Comparison of ENCODE assay signal across 8 cellular contexts in the genomic region with DNA sequence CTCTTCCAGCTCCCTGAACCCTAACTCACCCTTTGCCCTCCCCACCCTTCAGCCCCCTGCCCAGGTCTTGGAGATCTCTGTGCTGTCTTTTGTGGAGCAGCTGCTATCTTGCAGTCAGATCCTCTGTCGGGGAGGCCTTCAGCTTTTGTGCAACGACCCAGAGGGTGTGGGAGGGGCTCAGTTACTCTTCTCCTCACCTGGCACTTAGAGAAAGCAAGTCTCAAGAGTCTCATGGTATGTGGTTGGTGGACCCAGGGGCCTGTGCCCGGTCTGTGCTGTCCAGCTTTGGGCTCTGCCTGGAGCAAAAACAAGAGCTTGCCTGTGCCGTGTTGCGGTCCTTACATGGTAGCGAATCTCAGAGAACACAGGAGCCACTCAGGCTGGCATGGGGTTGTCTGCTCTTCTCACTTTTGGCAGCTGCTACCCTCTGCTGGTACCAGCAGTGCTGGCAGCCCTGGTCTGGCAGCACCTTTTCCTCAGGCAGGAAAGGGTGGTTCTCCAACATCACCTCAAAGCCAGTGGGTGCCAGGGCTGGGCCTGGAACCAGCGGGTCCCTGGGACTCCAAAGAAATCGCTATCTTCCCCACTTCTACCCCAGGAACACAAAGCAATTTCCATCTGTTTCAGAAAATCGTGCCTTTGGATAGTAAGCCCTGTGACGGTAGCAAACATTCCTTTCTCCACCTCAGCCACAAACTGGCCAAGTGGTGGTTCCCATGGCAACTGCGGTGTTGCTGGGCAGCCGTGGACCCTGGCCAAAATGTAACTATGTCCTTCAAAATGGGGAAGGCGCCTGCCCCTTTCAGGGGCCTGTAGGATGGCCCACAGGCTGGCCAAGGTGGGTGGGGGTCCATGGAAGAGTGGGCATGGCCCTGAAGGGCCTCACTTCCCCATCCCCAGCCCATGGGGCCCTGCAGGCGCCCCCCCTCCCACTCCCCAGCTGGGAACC.
A peak's percentile ranks its signal among the peaks of the same experiment; 100 is the strongest.
DNase-seq lines count a peak whose midpoint lies in the region; ATAC-seq and TF ChIP-seq lines count a peak whose summit lies in the region.

No MANE protein-coding gene starts in this region.

- peaks cover 14% of the 10 kb centered on the region for H3K27me3 Mint-ChIP-seq in activated T-helper 1 cell treated with anti-CD3 and anti-CD28 coated beads, Interleukin-12 subunit alpha, Interleukin-12 subunit beta, Interleukin-2, Interleukin-4 antibody, amounts not matched to agents 30 ng/mL and 10 ng/mL and 1 ng/mL, durations not matched to agents 14 hours and 24 hours and 36 hours (ENCODE audit: insufficient read depth)
- no peaks in the 10 kb centered on the region for H3K27me3 Mint-ChIP-seq in activated B cell treated with CpG ODN at 0.5 μM for 24 hours
- H3K27me3 Mint-ChIP-seq in nephron (ENCODE audit: low read depth): no peaks in the 10 kb centered on the region

- CTCF ChIA-PET in activated B cell treated with CpG ODN at 0.5 μM for 24 hours (lab: Charles Lee): interaction anchor here (1.1 to 1.2 kb wide), 2 partner anchors 10 to 77 kb away, joined by 3 to 4 read pairs; no protein-coding TSS in a partner anchor

- H3K36me3 Mint-ChIP-seq in activated T-helper 1 cell treated with anti-CD3 and anti-CD28 coated beads, Interleukin-12 subunit alpha, Interleukin-12 subunit beta, Interleukin-2, Interleukin-4 antibody, amounts not matched to agents 30 ng/mL and 10 ng/mL and 1 ng/mL, durations not matched to agents 14 hours and 24 hours and 36 hours (ENCODE audit: low read depth): no peaks in the 10 kb centered on the region
- H3K36me3 Mint-ChIP-seq in activated B cell treated with CpG ODN at 0.5 μM for 24 hours (ENCODE audit: low read depth): peaks cover 12% of the 10 kb centered on the region
- H3K36me3 Mint-ChIP-seq in nephron (ENCODE audit: low read depth): no peaks in the 10 kb centered on the region

- H3K9me3 Mint-ChIP-seq in activated T-helper 1 cell treated with anti-CD3 and anti-CD28 coated beads, Interleukin-12 subunit alpha, Interleukin-12 subunit beta, Interleukin-2, Interleukin-4 antibody, amounts not matched to agents 30 ng/mL and 10 ng/mL and 1 ng/mL, durations not matched to agents 14 hours and 24 hours and 36 hours: no peaks in the 10 kb centered on the region
- peaks cover 4% of the 10 kb centered on the region for H3K9me3 Mint-ChIP-seq in activated B cell treated with CpG ODN at 0.5 μM for 24 hours
- peaks cover 10% of the 10 kb centered on the region for H3K9me3 Mint-ChIP-seq in nephron

- intact Hi-C loops in activated T-helper 1 cell treated with anti-CD3 and anti-CD28 coated beads, Interleukin-12 subunit alpha, Interleukin-12 subunit beta, Interleukin-2, Interleukin-4 antibody, amounts not matched to agents 30 ng/mL and 10 ng/mL and 1 ng/mL, durations not matched to agents 14 hours and 24 hours and 36 hours (cut with micrococcal nuclease): no loop called here
- intact Hi-C loops in activated B cell treated with CpG ODN at 0.5 μM for 24 hours (cut with micrococcal nuclease): loop anchor here (5.0 kb wide), 1 partner anchor 466 kb away; no protein-coding TSS in a partner anchor

- ATAC-seq in activated B cell treated with CpG ODN at 0.5 μM for 24 hours (ENCODE audit: low read depth) (peak; percentile 61), HG03442 (IDR thresholded peaks at IDR 0.05; ENCODE audit: unreplicated experiment) (no peak)

- no peak overlapping the region for H3K4me3 Mint-ChIP-seq in activated T-helper 1 cell treated with anti-CD3 and anti-CD28 coated beads, Interleukin-12 subunit alpha, Interleukin-12 subunit beta, Interleukin-2, Interleukin-4 antibody, amounts not matched to agents 30 ng/mL and 10 ng/mL and 1 ng/mL, durations not matched to agents 14 hours and 24 hours and 36 hours
- H3K4me3 Mint-ChIP-seq in activated B cell treated with CpG ODN at 0.5 μM for 24 hours (no peak overlapping the region), nephron (no peak overlapping the region)

- no peak for TF ChIP-seq CTCF in activated B cell treated with CpG ODN at 0.5 μM for 24 hours (IDR thresholded peaks at IDR 0.05)
- no peak for TF ChIP-seq CTCF in nephron (IDR thresholded peaks at IDR 0.05; ENCODE audit: unreplicated experiment in 3 of 3)

- H3K27ac Mint-ChIP-seq in activated T-helper 1 cell treated with anti-CD3 and anti-CD28 coated beads, Interleukin-12 subunit alpha, Interleukin-12 subunit beta, Interleukin-2, Interleukin-4 antibody, amounts not matched to agents 30 ng/mL and 10 ng/mL and 1 ng/mL, durations not matched to agents 14 hours and 24 hours and 36 hours: no peak overlapping the region
- H3K27ac Mint-ChIP-seq in activated B cell treated with CpG ODN at 0.5 μM for 24 hours: no peak overlapping the region
- H3K27ac Mint-ChIP-seq in nephron: peak overlapping the region in 2 of 3 experiments; percentile 33 to 44

- peaks cover 17% of the 10 kb centered on the region for H3K4me1 Mint-ChIP-seq in activated T-helper 1 cell treated with anti-CD3 and anti-CD28 coated beads, Interleukin-12 subunit alpha, Interleukin-12 subunit beta, Interleukin-2, Interleukin-4 antibody, amounts not matched to agents 30 ng/mL and 10 ng/mL and 1 ng/mL, durations not matched to agents 14 hours and 24 hours and 36 hours (ENCODE audit: low read depth)
- peaks cover 24% of the 10 kb centered on the region for H3K4me1 Mint-ChIP-seq in activated B cell treated with CpG ODN at 0.5 μM for 24 hours
- peaks cover 4% of the 10 kb centered on the region for H3K4me1 Mint-ChIP-seq in nephron

- POLR2A ChIA-PET in activated B cell treated with CpG ODN at 0.5 μM for 24 hours (lab: Charles Lee): interaction anchor here (0.6 to 1.1 kb wide), 3 partner anchors 12 to 55 kb away, joined by 3 to 4 read pairs (median 3); no protein-coding TSS in a partner anchor

- DNase-seq in activated T-helper 1 cell treated with Interleukin-2 at 50 U/mL for 16 hours (ENCODE audit: low read depth) (peak; percentile 15), activated B cell treated with CpG ODN at 0.5 μM for 24 hours (no peak), ecto neural progenitor cell (ENCODE audit: low spot score) (peak; percentile 62), KG1 (lab: John Stamatoyannopoulos, UW) (no peak), hepatic stellate cell (ENCODE audit: low spot score) (no peak)
- DNase-seq in activated T-helper 1 cell treated with anti-CD3 and anti-CD28 coated beads, Interleukin-12 subunit alpha, Interleukin-12 subunit beta, Interleukin-2, Interleukin-4 antibody, amounts not matched to agents 30 ng/mL and 10 ng/mL and 1 ng/mL, durations not matched to agents 14 hours and 24 hours and 36 hours (ENCODE audit: low spot score): no peak

Comparison
In these comparisons a context has a peak if more than half of its experiments do, and no peak if none do; other contexts are left out.
1. DNase-seq: peak in activated T-helper 1 cell treated with Interleukin-2 at 50 U/mL for 16 hours (single experiment) and ecto neural progenitor cell (single experiment); none in activated T-helper 1 cell treated with anti-CD3 and anti-CD28 coated beads, Interleukin-12 subunit alpha, Interleukin-12 subunit beta, Interleukin-2, Interleukin-4 antibody, amounts not matched to agents 30 ng/mL and 10 ng/mL and 1 ng/mL, durations not matched to agents 14 hours and 24 hours and 36 hours (single experiment), activated B cell treated with CpG ODN at 0.5 μM for 24 hours (single experiment), KG1 (single experiment) and hepatic stellate cell (single experiment).
2. H3K27ac Mint-ChIP-seq: peak in nephron (2 of 3); none in activated T-helper 1 cell treated with anti-CD3 and anti-CD28 coated beads, Interleukin-12 subunit alpha, Interleukin-12 subunit beta, Interleukin-2, Interleukin-4 antibody, amounts not matched to agents 30 ng/mL and 10 ng/mL and 1 ng/mL, durations not matched to agents 14 hours and 24 hours and 36 hours (single experiment) and activated B cell treated with CpG ODN at 0.5 μM for 24 hours (single experiment).